26 cellular contexts compared by ENCODE assay signal in genomic region chr6:2216794-2217383, GRCh38.
"Had no signal": no experiment of that assay in that cellular context is flagged by ENCODE, and none has a peak within 500 bp of the region (broad histone marks: within the 10 kb centered on the region; RNA-seq: fewer than 3 reads in every experiment).

No MANE protein-coding gene starts in this region.

- H3K4me2 ChIP-seq: SK-N-SH had no signal

- H3K4me3 ChIP-seq: adrenal gland, breast epithelium, colonic mucosa, SJCRH30 had no signal

- H3K4me1 ChIP-seq: adrenal gland, breast epithelium, colonic mucosa, SJCRH30 had no signal

- H3K27ac Mint-ChIP-seq: activated CD8-positive, alpha-beta T cell treated with anti-CD3 and anti-CD28 coated beads for 36 hours; activated naive CD8-positive, alpha-beta T cell treated with anti-CD3 and anti-CD28 coated beads, Interleukin-2, amount 10 ng/mL, durations not matched to agents 7 days and 5 days; activated T-cell treated with anti-CD3 and anti-CD28 coated beads, Interleukin-2, amount 50 U/mL, for 72 hours had no signal

- H3K4me3 Mint-ChIP-seq: activated CD8-positive, alpha-beta T cell treated with anti-CD3 and anti-CD28 coated beads for 36 hours; activated naive CD8-positive, alpha-beta T cell treated with anti-CD3 and anti-CD28 coated beads, Interleukin-2, amount 10 ng/mL, durations not matched to agents 7 days and 5 days; activated T-cell treated with anti-CD3 and anti-CD28 coated beads, Interleukin-2, amount 50 U/mL, for 72 hours had no signal

- H3K9ac ChIP-seq: SK-N-SH had no signal

- H3K9me3 ChIP-seq: adrenal gland, breast epithelium, colonic mucosa, SJCRH30, SK-N-SH had no signal

- DNase-seq: activated CD4-positive, alpha-beta T cell treated with anti-CD3 and anti-CD28 coated beads for 4 hours; activated CD8-positive, alpha-beta memory T cell treated with anti-CD3 and anti-CD28 coated beads, Interleukin-2, amount 50 U/mL, for 4 hours; activated CD8-positive, alpha-beta T cell treated with anti-CD3 and anti-CD28 coated beads for 36 hours; activated naive CD4-positive, alpha-beta T cell treated with anti-CD3 and anti-CD28 coated beads, Interleukin-2, amount 50 U/mL, for 16 hours; activated naive CD8-positive, alpha-beta T cell treated with anti-CD3 and anti-CD28 coated beads, Interleukin-2, amount 10 ng/mL, durations not matched to agents 7 days and 5 days; activated T-cell treated with anti-CD3 and anti-CD28 coated beads, Interleukin-2, amount 50 U/mL, for 72 hours; adrenal gland; aorta; caudate nucleus; colonic mucosa; Kasumi-1; NCI-H1105 treated with DMSO at 0.1 percent for 48 hours; NCI-H146; NCI-H187 treated with DMSO at 0.1 percent for 48 hours; NCI-H2107; NCI-H2171 treated with DMSO at 0.1 percent for 48 hours; NCI-H226; NCI-H510A; NCI-H526 treated with DMSO at 0.1 percent for 48 hours; Right ventricle myocardium superior; SJCRH30; SK-N-SH; T-helper 1 cell had no signal

- H3K27me3 ChIP-seq: adrenal gland, breast epithelium, colonic mucosa, SJCRH30 had no signal

- ATAC-seq: activated CD4-positive, CD25-positive, alpha-beta regulatory T cell treated with anti-CD3 and anti-CD28 coated beads, Interleukin-2, amount 50 U/mL, for 24 hours; activated CD8-positive, alpha-beta T cell treated with anti-CD3 and anti-CD28 coated beads for 36 hours; activated T-cell treated with anti-CD3 and anti-CD28 coated beads, Interleukin-2, amount 50 U/mL, for 72 hours had no signal

- H3K27me3 Mint-ChIP-seq: activated CD8-positive, alpha-beta T cell treated with anti-CD3 and anti-CD28 coated beads for 36 hours; activated naive CD8-positive, alpha-beta T cell treated with anti-CD3 and anti-CD28 coated beads, Interleukin-2, amount 10 ng/mL, durations not matched to agents 7 days and 5 days had no signal

- H3K27ac ChIP-seq: adrenal gland, breast epithelium, colonic mucosa, SJCRH30, VCaP had no signal

- H3K36me3 ChIP-seq: adrenal gland, breast epithelium, colonic mucosa, SJCRH30 had no signal

- H3K9me3 Mint-ChIP-seq: activated CD8-positive, alpha-beta T cell treated with anti-CD3 and anti-CD28 coated beads for 36 hours; activated naive CD8-positive, alpha-beta T cell treated with anti-CD3 and anti-CD28 coated beads, Interleukin-2, amount 10 ng/mL, durations not matched to agents 7 days and 5 days; activated T-cell treated with anti-CD3 and anti-CD28 coated beads, Interleukin-2, amount 50 U/mL, for 72 hours had no signal

- H3K9me2 ChIP-seq: SK-N-SH had no signal
